Comparison of ENCODE assay signal across 7 cellular contexts in genomic region chr10:15871823-15872222, GRCh38.
"Had no signal": no experiment of that assay in that cellular context is flagged by ENCODE, and none has a peak within 500 bp of the region (broad histone marks: within the 10 kb centered on the region; RNA-seq: fewer than 3 reads in every experiment).

No MANE protein-coding gene starts in this region.

- H3K9me3 ChIP-seq: HAP-1 had no signal

- DNase-seq: GOT3, H7, IMR-90, KG1 had no signal

- FAIRE-seq: HTR-8/SVneo had no signal

- H3K36me3 ChIP-seq: HAP-1 had no signal

- ATAC-seq: HCT116 had no signal

- H3K4me3 ChIP-seq: HAP-1 had no signal

- H3K4me1 ChIP-seq: HAP-1 had no signal
